In the genomic region with DNA sequence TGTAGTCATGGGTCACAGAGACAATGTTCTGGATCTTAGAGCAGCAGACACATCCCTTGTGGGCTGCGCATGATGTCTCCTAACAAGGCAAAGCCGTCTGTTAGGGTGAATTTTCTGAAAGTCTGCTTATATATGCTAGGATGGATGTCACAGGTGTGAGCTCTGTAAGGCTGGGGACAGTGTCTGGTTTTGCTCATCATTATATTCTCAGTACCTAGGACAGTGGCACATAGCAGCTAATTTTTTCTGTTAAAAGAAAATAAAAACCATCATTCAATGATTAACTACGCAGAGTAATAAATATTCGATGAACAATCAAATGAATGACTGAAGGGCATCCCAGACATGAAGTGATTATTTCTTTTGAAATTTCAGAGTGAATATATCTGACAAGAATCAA, we compare ENCODE assay signal across 20 cellular contexts.
"Had no signal": no experiment of that assay in that cellular context is flagged by ENCODE, and none has a peak within 500 bp of the region (broad histone marks: within the 10 kb centered on the region; RNA-seq: fewer than 3 reads in every experiment).

No MANE protein-coding gene starts in this region.

- DNase-seq: activated B cell treated with CpG ODN at 0.5 μM for 24 hours; activated CD8-positive, alpha-beta memory T cell treated with anti-CD3 and anti-CD28 coated beads, Interleukin-2, amount 10 ng/mL, durations not matched to agents 7 days and 5 days; activated CD8-positive, alpha-beta T cell treated with anti-CD3 and anti-CD28 coated beads, Interleukin-2, amount 10 ng/mL, durations not matched to agents 7 days and 5 days; activated naive CD8-positive, alpha-beta T cell treated with anti-CD3 and anti-CD28 coated beads, Interleukin-2, amount 50 U/mL, for 24 hours; activated T-cell treated with anti-CD3 and anti-CD28 coated beads, Interleukin-2, amount 50 U/mL, for 48 hours; effector CD4-positive, alpha-beta T cell; heart left ventricle; left lung; mucosa of descending colon; right cardiac atrium; spleen; T-helper 17 cell; T1000; tibial artery had no signal

- H3K4me1 ChIP-seq: breast epithelium, esophagus muscularis mucosa, foreskin keratinocyte, heart left ventricle, left lung, spleen, suprapubic skin, tibial artery had no signal

- ATAC-seq: activated CD8-positive, alpha-beta memory T cell treated with anti-CD3 and anti-CD28 coated beads, Interleukin-2, amount 10 ng/mL, durations not matched to agents 7 days and 5 days; activated CD8-positive, alpha-beta T cell treated with anti-CD3 and anti-CD28 coated beads, Interleukin-2, amount 10 ng/mL, durations not matched to agents 7 days and 5 days; activated naive CD8-positive, alpha-beta T cell treated with anti-CD3 and anti-CD28 coated beads, Interleukin-2, amount 50 U/mL, for 24 hours; natural killer cell treated with Interleukin-12 subunit alpha and Interleukin-12 subunit beta and Interleukin-15 and Interleukin-18, amount 100 ng/mL, for 72 hours had no signal

- H3K4me3 ChIP-seq: breast epithelium, esophagus muscularis mucosa, heart left ventricle, left lung, lung, mucosa of descending colon, spleen, suprapubic skin, tibial artery had no signal

- H3K9me3 ChIP-seq: breast epithelium, esophagus muscularis mucosa, left lung, mucosa of descending colon, suprapubic skin, tibial artery had no signal

- H3K27ac ChIP-seq: breast epithelium, esophagus muscularis mucosa, foreskin keratinocyte, heart left ventricle, left lung, spleen, suprapubic skin, tibial artery had no signal

- H3K36me3 ChIP-seq: breast epithelium, esophagus muscularis mucosa, heart left ventricle, left lung, spleen, suprapubic skin, tibial artery had no signal

- H3K27me3 ChIP-seq: breast epithelium, esophagus muscularis mucosa, foreskin keratinocyte, left lung, suprapubic skin, tibial artery had no signal
